17 cellular contexts compared by ENCODE assay signal in the genomic region with DNA sequence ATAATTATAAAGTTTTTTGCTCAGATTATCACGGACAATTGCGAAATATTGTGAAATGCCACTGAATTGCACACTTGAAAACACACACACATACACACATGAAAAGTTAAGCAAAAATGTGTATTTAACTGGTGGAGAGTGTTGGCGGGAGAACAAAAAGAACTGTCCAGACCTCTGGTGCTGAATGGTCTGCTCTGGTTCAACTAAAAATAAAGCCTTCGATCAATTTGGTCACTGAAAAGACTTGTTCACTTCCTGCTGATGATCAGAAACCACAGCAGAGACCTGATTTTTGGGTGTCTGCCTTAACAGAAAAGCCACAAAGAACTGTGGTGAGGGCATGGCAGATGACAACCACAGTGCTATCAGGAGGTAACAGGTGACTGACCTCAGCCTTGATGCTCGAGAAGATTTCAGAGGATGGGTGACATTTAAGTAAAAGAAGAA. TPM values are rescaled to one million over a fixed set of nuclear protein-coding genes. Genes with fewer than 3 reads are reported as not detected.
DNase-seq lines count a peak whose midpoint lies in the region; ATAC-seq, FAIRE-seq and TF ChIP-seq lines count a peak whose summit lies in the region.
"Had no signal": no experiment of that assay in that cellular context is flagged by ENCODE, and none has a peak within 500 bp of the region (broad histone marks: within the 10 kb centered on the region; RNA-seq: fewer than 3 reads in every experiment).

No MANE protein-coding gene starts in this region.

- DNase-seq in GM23248, result peak; percentile 25
- DNase-seq in NB4 (ENCODE audit: low read depth), result peak; percentile 56
- DNase-seq in astrocyte of the spinal cord (ENCODE audit: low read depth, low spot score), result peak; percentile 11
- peak; percentile 8 for DNase-seq in left lobe of liver (ENCODE audit: low spot score)
- no peak for DNase-seq in stimulated activated CD4-positive, alpha-beta T cell treated with anti-CD3 and anti-CD28 coated beads, Interleukin-1b, Interleukin-23, amount 100 ng/mL, for 48 hours
- DNase-seq in kidney, result no peak
- DNase-seq: activated CD4-positive, alpha-beta T cell treated with anti-CD3 and anti-CD28 coated beads for 4 hours; GDM1; NCI-H1105 had no signal

- H3K9me2 ChIP-seq in GM23248 (ENCODE audit: insufficient read depth), result no peaks in the 10 kb centered on the region

- H3K27ac ChIP-seq in GM23248 (no peak overlapping the region), gastroesophageal sphincter (no peak overlapping the region), kidney (ENCODE audit: low read depth in 2 of 2, low read length in 2 of 2) (no peak overlapping the region)
- H3K27ac ChIP-seq: epithelial cell of prostate had no signal

- H3K79me2 ChIP-seq in GM23248 (ENCODE audit: insufficient read depth), result no peaks in the 10 kb centered on the region

- no peak overlapping the region for H2AFZ ChIP-seq in GM23248

- H4K20me1 ChIP-seq in GM23248 (ENCODE audit: insufficient read depth), result no peaks in the 10 kb centered on the region

- 1 to 3% methylated on average over 5 of the region's 5 CpGs for WGBS in GM23248 (ENCODE audit: low coverage in 1 of 2, low lambda C conversion rate in 2 of 2, missing lambda C conversion rate in 2 of 2), 2 experiments
- 34 to 58% methylated on average over 5 of the region's 5 CpGs for WGBS in gastroesophageal sphincter (ENCODE audit: low coverage in 1 of 2), 2 donors

- H3K4me2 ChIP-seq in GM23248 (ENCODE audit: unreplicated experiment), result no peak overlapping the region
- H3K4me2 ChIP-seq: smooth muscle cell had no signal

- no peak for FAIRE-seq in kidney (lab: Jason Lieb, UNC)

- H3K4me3 ChIP-seq in GM23248, result no peak overlapping the region
- H3K4me3 ChIP-seq in NB4 (ENCODE audit: low read depth, low read length), result no peak overlapping the region
- H3K4me3 ChIP-seq in astrocyte of the spinal cord (ENCODE audit: low read depth, low read length), result no peak overlapping the region
- no peak overlapping the region for H3K4me3 ChIP-seq in gastroesophageal sphincter
- no peak overlapping the region for H3K4me3 ChIP-seq in kidney (ENCODE audit: low read length in 2 of 2)
- H3K4me3 ChIP-seq: smooth muscle cell had no signal

- H3K4me1 ChIP-seq in GM23248 (ENCODE audit: insufficient read depth), result 0 out of 2 replicates have a peak, but pooled peaks cover 7% of the 10 kb centered on the region
- peaks cover 0 to 20% (median 5%) of the 10 kb centered on the region in 3 donors for H3K4me1 ChIP-seq in gastroesophageal sphincter
- no peaks in the 10 kb centered on the region for H3K4me1 ChIP-seq in kidney (ENCODE audit: control insufficient read depth in 1 of 2, insufficient read depth in 1 of 2, low read depth in 1 of 2, low read length in 2 of 2)

- H3K36me3 ChIP-seq in GM23248 (ENCODE audit: low read depth), result no peaks in the 10 kb centered on the region
- H3K36me3 ChIP-seq in gastroesophageal sphincter, result no peaks in the 10 kb centered on the region
- H3K36me3 ChIP-seq in kidney (ENCODE audit: control insufficient read depth in 1 of 2, insufficient read depth in 2 of 2, low read length in 2 of 2), result no peaks in the 10 kb centered on the region

- H3K27me3 ChIP-seq in GM23248 (replicated peaks; ENCODE audit: insufficient read depth) (peaks cover 48% of the 10 kb centered on the region), gastroesophageal sphincter (peaks cover 59% of the 10 kb centered on the region)

- peak; percentile 30 for ATAC-seq in left lobe of liver
- ATAC-seq in gastroesophageal sphincter, result no peak

- H3K9me3 ChIP-seq in GM23248 (ENCODE audit: low read depth), result no peaks in the 10 kb centered on the region
- H3K9me3 ChIP-seq in gastroesophageal sphincter, result no peaks in the 10 kb centered on the region
- H3K9me3 ChIP-seq in kidney (ENCODE audit: control insufficient read depth in 1 of 2, low read length in 2 of 2), result no peaks in the 10 kb centered on the region

- H3K9ac ChIP-seq in GM23248 (no peak overlapping the region), kidney (ENCODE audit: low read length in 2 of 2) (no peak overlapping the region)

- in situ Hi-C loops in GM23248 (cut with MboI), result no loop called here
- in situ Hi-C loops in astrocyte of the spinal cord (cut with HindIII; ENCODE audit: low sequenced_read_pairs), result no loop called here

- no peak for TF ChIP-seq EP300 in gastroesophageal sphincter (IDR thresholded peaks at IDR 0.05)

- TF ChIP-seq POLR2A in NB4 (IDR thresholded peaks at IDR 0.05; ENCODE audit: extremely low read depth, insufficient read length) (no peak), gastroesophageal sphincter (IDR thresholded peaks at IDR 0.05) (no peak)

- intact Hi-C loops in kidney (cut with DNase I), result no loop called here

- H3F3A ChIP-seq in GM23248 (ENCODE audit: insufficient read depth), result peaks cover 5% of the 10 kb centered on the region; the same call in 1 of the 2 replicates

- TF ChIP-seq CTCF in NB4 (IDR thresholded peaks at IDR 0.05; ENCODE audit: low read depth, low read length) (no peak), astrocyte of the spinal cord (IDR thresholded peaks at IDR 0.05; ENCODE audit: low read depth, low read length) (no peak), gastroesophageal sphincter (IDR thresholded peaks at IDR 0.05) (no peak), kidney (IDR thresholded peaks at IDR 0.05; ENCODE audit: borderline replicate concordance, extremely low read depth, insufficient read depth) (no peak)

RNA-seq across cellular contexts. Expression of a gene that starts 4.0 kb away (rescaled TPM):
- not detected in 2 replicates for total RNA-seq in GM23248 (2014; rRNA removed; shearing (Covaris generic))
- not detected in 2 replicates for polyA plus RNA-seq in GM23248 (2016; fragmentation: Nextera tagmentation; extraction: Ambion mirVana)
- not detected for total RNA-seq in left lobe of liver
- total RNA-seq in gastroesophageal sphincter, result 1 to 10 TPM in 1 of 4 donors, not detected in 3; 1.2 TPM
- not detected for total RNA-seq in kidney
- not detected for polyA plus RNA-seq in kidney (ENCODE audit: insufficient read depth, low read depth, low replicate concordance)
- total RNA-seq: activated T-helper 1 cell treated with anti-CD3 and anti-CD28 coated beads, Interleukin-12 subunit alpha, Interleukin-12 subunit beta, Interleukin-2, Interleukin-4 antibody, amounts not matched to agents 30 ng/mL and 10 ng/mL and 1 ng/mL, durations not matched to agents 14 hours and 24 hours and 36 hours; CD8-positive, alpha-beta memory T cell; HT-29; omental fat pad; smooth muscle cell; T-helper 1 cell treated with Interleukin-12 subunit alpha and Interleukin-12 subunit beta and Interleukin-4 antibody, amounts not matched to agents 30 ng/mL and 1 ng/mL, for 36 hours had no signal
- polyA plus RNA-seq: CD8-positive, alpha-beta memory T cell; smooth muscle cell had no signal

Comparison
In these comparisons a context has a peak if more than half of its experiments do, and no peak if none do; other contexts are left out.
1. DNase-seq: peak in GM23248 (single experiment), NB4 (single experiment), astrocyte of the spinal cord (single experiment) and left lobe of liver (single experiment); none in stimulated activated CD4-positive, alpha-beta T cell treated with anti-CD3 and anti-CD28 coated beads, Interleukin-1b, Interleukin-23, amount 100 ng/mL, for 48 hours (single experiment) and kidney (single experiment).